Comparison of ENCODE assay signal across 1 cellular context in genomic region chrX:124341361-124342132, GRCh38.
TF ChIP-seq lines count a peak whose summit lies in the region.

No MANE protein-coding gene starts in this region.

TF ChIP-seq in HEK293, 187 proteins besides CTCF, POLR2A, EP300 and RAD21:
- TF ChIP-seq, protein P1, sequence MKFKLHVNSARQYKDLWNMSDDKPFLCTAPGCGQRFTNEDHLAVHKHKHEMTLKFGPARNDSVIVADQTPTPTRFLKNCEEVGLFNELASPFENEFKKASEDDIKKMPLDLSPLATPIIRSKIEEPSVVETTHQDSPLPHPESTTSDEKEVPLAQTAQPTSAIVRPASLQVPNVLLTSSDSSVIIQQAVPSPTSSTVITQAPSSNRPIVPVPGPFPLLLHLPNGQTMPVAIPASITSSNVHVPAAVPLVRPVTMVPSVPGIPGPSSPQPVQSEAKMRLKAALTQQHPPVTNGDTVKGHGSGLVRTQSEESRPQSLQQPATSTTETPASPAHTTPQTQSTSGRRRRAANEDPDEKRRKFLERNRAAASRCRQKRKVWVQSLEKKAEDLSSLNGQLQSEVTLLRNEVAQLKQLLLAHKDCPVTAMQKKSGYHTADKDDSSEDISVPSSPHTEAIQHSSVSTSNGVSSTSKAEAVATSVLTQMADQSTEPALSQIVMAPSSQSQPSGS (tag by site-specific recombination; IDR thresholded peaks at IDR 0.05; ENCODE audit: low read depth) = 0 out of 2 replicates have a peak, but pooled peaks have one; percentile 25
- TF ChIP-seq ZNF777 (tag by site-specific recombination; IDR thresholded peaks at IDR 0.05; ENCODE audit: borderline replicate concordance) (no peak), ZNF138 (tag by site-specific recombination; IDR thresholded peaks at IDR 0.05; ENCODE audit: borderline replicate concordance) (no peak)
